Comparison of ENCODE assay signal across 30 cellular contexts in the genomic region with DNA sequence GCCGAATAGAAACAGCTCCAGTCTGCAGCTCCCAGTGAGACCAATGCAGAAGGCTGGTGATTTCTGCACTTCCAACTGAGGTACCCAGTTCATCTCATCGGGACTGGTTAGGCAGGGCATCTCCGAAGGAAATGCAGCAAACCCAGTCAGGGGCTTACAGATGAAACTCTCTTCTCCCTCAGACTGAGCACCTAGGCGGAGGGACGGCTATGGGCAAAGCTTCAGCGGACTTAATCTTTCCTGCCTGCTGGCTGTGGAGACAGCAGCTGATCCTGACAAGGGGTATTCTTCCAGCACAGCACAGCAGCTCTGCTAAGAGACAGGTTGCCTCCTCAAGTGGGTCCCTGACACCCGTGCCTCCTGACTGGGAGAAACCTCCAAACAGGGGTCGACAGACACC.
"Had no signal": no experiment of that assay in that cellular context is flagged by ENCODE, and none has a peak within 500 bp of the region (broad histone marks: within the 10 kb centered on the region; RNA-seq: fewer than 3 reads in every experiment).

No MANE protein-coding gene starts in this region.

- H3K27me3 ChIP-seq: adrenal gland, ascending aorta, breast epithelium, cardiac muscle cell, colonic mucosa had no signal

- DNase-seq: activated CD4-positive, alpha-beta memory T cell treated with anti-CD3 and anti-CD28 coated beads for 36 hours; activated CD4-positive, alpha-beta T cell treated with anti-CD3 and anti-CD28 coated beads for 36 hours; activated CD4-positive, alpha-beta T cell treated with anti-CD3 and anti-CD28 coated beads, Interleukin-2, amount 10 ng/mL, durations not matched to agents 24 days and 14 days; activated CD4-positive, CD25-positive, alpha-beta regulatory T cell; activated CD4-positive, CD25-positive, alpha-beta regulatory T cell treated with anti-CD3 and anti-CD28 coated beads, Interleukin-2, amount 50 U/mL, for 72 hours; activated CD8-positive, alpha-beta memory T cell treated with anti-CD3 and anti-CD28 coated beads, Interleukin-2, amount 10 ng/mL, durations not matched to agents 7 days and 5 days; activated CD8-positive, alpha-beta memory T cell treated with anti-CD3 and anti-CD28 coated beads, Interleukin-2, amount 50 U/mL, for 4 hours; activated CD8-positive, alpha-beta T cell treated with anti-CD3 and anti-CD28 coated beads, Interleukin-2, amount 10 ng/mL, durations not matched to agents 7 days and 5 days; activated effector memory CD4-positive, alpha-beta T cell treated with anti-CD3 and anti-CD28 coated beads, Interleukin-2, amount 50 U/mL, for 16 hours; activated naive CD4-positive, alpha-beta T cell treated with anti-CD3 and anti-CD28 coated beads for 36 hours; activated naive CD8-positive, alpha-beta T cell treated with anti-CD3 and anti-CD28 coated beads for 36 hours; activated naive CD8-positive, alpha-beta T cell treated with anti-CD3 and anti-CD28 coated beads, Interleukin-2, amount 50 U/mL, for 24 hours; activated T-cell treated with anti-CD3 and anti-CD28 coated beads, Interleukin-2, amount 50 U/mL, for 1 hour; activated T-cell treated with anti-CD3 and anti-CD28 coated beads, Interleukin-2, amount 50 U/mL, for 48 hours; adrenal gland; central memory CD4-positive, alpha-beta T cell; cerebellar nuclear complex; colonic mucosa; effector CD8-positive, alpha-beta T cell; foreskin fibroblast; head of caudate nucleus; T-helper 17 cell; T1000 had no signal

- H3K9me3 ChIP-seq: adrenal gland, ascending aorta, colonic mucosa had no signal

- H3K4me1 ChIP-seq: adrenal gland, ascending aorta, breast epithelium, colonic mucosa had no signal

- H3K27ac ChIP-seq: adrenal gland, ascending aorta, breast epithelium, cardiac muscle cell, colonic mucosa, epithelial cell of prostate had no signal

- H3K4me3 ChIP-seq: adrenal gland, ascending aorta, breast epithelium, cardiac muscle cell, colonic mucosa had no signal

- H3K36me3 ChIP-seq: adrenal gland, ascending aorta, breast epithelium, cardiac muscle cell, colonic mucosa had no signal

- FAIRE-seq: endometrium, endothelial cell of umbilical vein, frontal cortex had no signal
